In the genomic region with DNA sequence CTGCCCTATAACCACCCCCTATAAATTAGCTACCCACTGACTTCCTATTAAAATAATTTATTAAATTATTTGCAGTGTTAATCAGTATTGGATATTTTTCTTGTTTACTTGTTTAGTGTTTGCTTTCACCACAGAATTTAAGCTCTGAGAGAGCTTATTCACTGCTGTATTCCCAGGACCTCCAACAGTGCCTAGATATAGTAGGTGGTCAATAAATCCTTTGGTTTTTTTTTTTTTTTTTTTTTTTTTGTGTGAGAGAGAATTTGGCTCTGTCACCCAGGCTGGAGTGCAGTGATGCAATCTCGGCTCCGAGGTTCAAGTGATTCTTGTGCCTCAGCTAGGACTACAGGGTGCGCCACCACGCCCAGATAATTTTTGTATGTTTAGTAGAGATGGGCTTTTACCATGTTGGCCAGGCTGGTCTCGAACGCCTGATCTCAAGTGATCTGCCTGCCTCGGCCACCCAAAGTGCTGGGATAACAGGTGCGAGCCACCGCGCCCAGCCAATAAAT, we compare ENCODE assay signal across 17 cellular contexts. TPM values are rescaled to one million over a fixed set of nuclear protein-coding genes. Genes with fewer than 3 reads are reported as not detected.
A peak's percentile ranks its signal among the peaks of the same experiment; 100 is the strongest.
DNase-seq lines count a peak whose midpoint lies in the region; ATAC-seq and TF ChIP-seq lines count a peak whose summit lies in the region.
"Had no signal": no experiment of that assay in that cellular context is flagged by ENCODE, and none has a peak within 500 bp of the region (broad histone marks: within the 10 kb centered on the region; RNA-seq: fewer than 3 reads in every experiment).

No MANE protein-coding gene starts in this region.

- H3K27ac Mint-ChIP-seq in activated CD8-positive, alpha-beta T cell treated with anti-CD3 and anti-CD28 coated beads for 36 hours = no peak overlapping the region
- H3K27ac Mint-ChIP-seq in activated CD8-positive, alpha-beta T cell treated with anti-CD3 and anti-CD28 coated beads, Interleukin-2, amount 10 ng/mL, durations not matched to agents 7 days and 5 days = no peak overlapping the region
- H3K27ac Mint-ChIP-seq in activated CD4-positive, alpha-beta T cell treated with anti-CD3 and anti-CD28 coated beads, Interleukin-2, amount 10 ng/mL, durations not matched to agents 7 days and 5 days = no peak overlapping the region
- H3K27ac Mint-ChIP-seq: activated naive CD8-positive, alpha-beta T cell treated with anti-CD3 and anti-CD28 coated beads, Interleukin-2, amount 10 ng/mL, durations not matched to agents 7 days and 5 days had no signal

- H3K4me1 ChIP-seq in HCT116 (ENCODE audit: control insufficient read depth in 1 of 2, insufficient read depth in 2 of 2, low read length in 2 of 2) (peaks cover 8 to 35% of the 10 kb centered on the region in 2 experiments), endocrine pancreas (ENCODE audit: control insufficient read depth, insufficient read depth, low read length) (peaks cover 12% of the 10 kb centered on the region), psoas muscle (peaks cover 36% of the 10 kb centered on the region)

- peaks cover 2% of the 10 kb centered on the region for H3K27me3 Mint-ChIP-seq in activated CD8-positive, alpha-beta T cell treated with anti-CD3 and anti-CD28 coated beads for 36 hours
- H3K27me3 Mint-ChIP-seq in activated CD8-positive, alpha-beta T cell treated with anti-CD3 and anti-CD28 coated beads, Interleukin-2, amount 10 ng/mL, durations not matched to agents 7 days and 5 days (ENCODE audit: low read depth) = peaks cover 16% of the 10 kb centered on the region
- peaks cover 13% of the 10 kb centered on the region for H3K27me3 Mint-ChIP-seq in activated CD4-positive, alpha-beta T cell treated with anti-CD3 and anti-CD28 coated beads, Interleukin-2, amount 10 ng/mL, durations not matched to agents 7 days and 5 days
- H3K27me3 Mint-ChIP-seq: stimulated activated memory B cell treated with anti-CD40 and anti-IgM and Interleukin-4, amounts not matched to agents 10 μg/mL and 1 μg/mL and 100 μg/mL, for 72 hours had no signal

- no peaks in the 10 kb centered on the region for H3K9me2 ChIP-seq in HCT116 (ENCODE audit: insufficient read depth)

- no peak overlapping the region for H2AFZ ChIP-seq in HCT116 (ENCODE audit: low read depth, low read length, poor library complexity, severe bottlenecking)

- POLR2A ChIA-PET in activated CD8-positive, alpha-beta T cell treated with anti-CD3 and anti-CD28 coated beads for 36 hours (lab: Charles Lee) = no interaction called here
- POLR2A ChIA-PET in activated CD8-positive, alpha-beta T cell treated with anti-CD3 and anti-CD28 coated beads, Interleukin-2, amount 10 ng/mL, durations not matched to agents 7 days and 5 days (lab: Charles Lee) = no interaction called here
- POLR2A ChIA-PET in HCT116 (lab: Charles Lee) = no interaction called here
- POLR2A ChIA-PET in activated CD4-positive, alpha-beta T cell treated with anti-CD3 and anti-CD28 coated beads, Interleukin-2, amount 10 ng/mL, durations not matched to agents 7 days and 5 days (lab: Charles Lee) = no interaction called here

- H3K36me3 Mint-ChIP-seq in activated CD8-positive, alpha-beta T cell treated with anti-CD3 and anti-CD28 coated beads for 36 hours (ENCODE audit: low read depth) = no peaks in the 10 kb centered on the region
- peaks cover 3% of the 10 kb centered on the region for H3K36me3 Mint-ChIP-seq in activated CD8-positive, alpha-beta T cell treated with anti-CD3 and anti-CD28 coated beads, Interleukin-2, amount 10 ng/mL, durations not matched to agents 7 days and 5 days (ENCODE audit: low read depth)
- H3K36me3 Mint-ChIP-seq in activated CD4-positive, alpha-beta T cell treated with anti-CD3 and anti-CD28 coated beads, Interleukin-2, amount 10 ng/mL, durations not matched to agents 7 days and 5 days (ENCODE audit: low read depth) = peaks cover 3% of the 10 kb centered on the region

- H3K4me2 ChIP-seq in HCT116 (ENCODE audit: low read length) = no peak overlapping the region

- RAD21 ChIA-PET in HCT116 (lab: Charles Lee; ENCODE audit: low non-redundant PET in 1 of 2, low total read pairs in 2 of 2, uncharacterized antibody in 2 of 2, unreplicated experiment in 2 of 2) = no interaction called here

- BruUV-seq in HCT116 (replicated peaks; lab: Mats Ljungman, UMichigan) = no TSS peak

- TF ChIP-seq POLR2A in HCT116 (IDR thresholded peaks at IDR 0.05; ENCODE audit: borderline replicate concordance, extremely low read depth, insufficient read depth, insufficient read length) = no peak

- peaks cover 34% of the 10 kb centered on the region for H3K79me2 ChIP-seq in HCT116 (ENCODE audit: insufficient read depth, low read length)

- peak overlapping the region; percentile 98 for H3K4me3 Mint-ChIP-seq in activated CD8-positive, alpha-beta T cell treated with anti-CD3 and anti-CD28 coated beads for 36 hours
- no peak overlapping the region for H3K4me3 Mint-ChIP-seq in activated CD8-positive, alpha-beta T cell treated with anti-CD3 and anti-CD28 coated beads, Interleukin-2, amount 10 ng/mL, durations not matched to agents 7 days and 5 days
- no peak overlapping the region for H3K4me3 Mint-ChIP-seq in activated CD4-positive, alpha-beta T cell treated with anti-CD3 and anti-CD28 coated beads, Interleukin-2, amount 10 ng/mL, durations not matched to agents 7 days and 5 days

- no peaks in the 10 kb centered on the region for H3K9me3 Mint-ChIP-seq in activated CD8-positive, alpha-beta T cell treated with anti-CD3 and anti-CD28 coated beads for 36 hours
- H3K9me3 Mint-ChIP-seq in activated CD8-positive, alpha-beta T cell treated with anti-CD3 and anti-CD28 coated beads, Interleukin-2, amount 10 ng/mL, durations not matched to agents 7 days and 5 days (ENCODE audit: insufficient read depth) = no peaks in the 10 kb centered on the region
- no peaks in the 10 kb centered on the region for H3K9me3 Mint-ChIP-seq in activated CD4-positive, alpha-beta T cell treated with anti-CD3 and anti-CD28 coated beads, Interleukin-2, amount 10 ng/mL, durations not matched to agents 7 days and 5 days
- H3K9me3 Mint-ChIP-seq: activated naive CD8-positive, alpha-beta T cell treated with anti-CD3 and anti-CD28 coated beads, Interleukin-2, amount 10 ng/mL, durations not matched to agents 7 days and 5 days; stimulated activated memory B cell treated with anti-CD40 and anti-IgM and Interleukin-4, amounts not matched to agents 10 μg/mL and 1 μg/mL and 100 μg/mL, for 72 hours had no signal

- H3K4me3 ChIP-seq in HCT116 (replicated peaks in 1 of 2; ENCODE audit: low read depth in 1 of 2, low read length in 2 of 2) (no peak overlapping the region), endocrine pancreas (ENCODE audit: control insufficient read depth, insufficient read depth, low read length) (peak overlapping the region; percentile 83), psoas muscle (no peak overlapping the region)

- CTCF ChIA-PET in activated CD8-positive, alpha-beta T cell treated with anti-CD3 and anti-CD28 coated beads for 36 hours (lab: Charles Lee) = interaction anchor here (0.9 kb wide), 1 partner anchor 153 kb away, joined by 3 read pairs; no protein-coding TSS in a partner anchor
- CTCF ChIA-PET in activated CD8-positive, alpha-beta T cell treated with anti-CD3 and anti-CD28 coated beads, Interleukin-2, amount 10 ng/mL, durations not matched to agents 7 days and 5 days (lab: Charles Lee) = no interaction called here
- CTCF ChIA-PET in HCT116 (lab: Charles Lee) = no interaction called here
- CTCF ChIA-PET in activated CD4-positive, alpha-beta T cell treated with anti-CD3 and anti-CD28 coated beads, Interleukin-2, amount 10 ng/mL, durations not matched to agents 7 days and 5 days (lab: Charles Lee) = interaction anchor here (0.6 to 0.7 kb wide), 3 partner anchors 109 to 788 kb away, joined by 4 to 5 read pairs (median 4); no protein-coding TSS in a partner anchor

- H3K27ac ChIP-seq in HCT116 (ENCODE audit: low read depth, low read length) (no peak overlapping the region), psoas muscle (peak overlapping the region; percentile 97)
- H3K27ac ChIP-seq: lower lobe of right lung, upper lobe of right lung had no signal

- peaks cover 18% of the 10 kb centered on the region for H3K4me1 Mint-ChIP-seq in activated CD8-positive, alpha-beta T cell treated with anti-CD3 and anti-CD28 coated beads for 36 hours (ENCODE audit: low read depth)
- H3K4me1 Mint-ChIP-seq in activated CD8-positive, alpha-beta T cell treated with anti-CD3 and anti-CD28 coated beads, Interleukin-2, amount 10 ng/mL, durations not matched to agents 7 days and 5 days (ENCODE audit: low read depth) = peaks cover 26% of the 10 kb centered on the region
- H3K4me1 Mint-ChIP-seq in activated CD4-positive, alpha-beta T cell treated with anti-CD3 and anti-CD28 coated beads, Interleukin-2, amount 10 ng/mL, durations not matched to agents 7 days and 5 days = peaks cover 20% of the 10 kb centered on the region

- TF ChIP-seq RAD21 in HCT116 (IDR thresholded peaks at IDR 0.05; ENCODE audit: low read depth) = no peak

- H4K20me1 ChIP-seq in HCT116 (ENCODE audit: insufficient read depth) = no peaks in the 10 kb centered on the region

- intact Hi-C loops in activated CD8-positive, alpha-beta T cell treated with anti-CD3 and anti-CD28 coated beads for 36 hours (cut with micrococcal nuclease) = no loop called here
- intact Hi-C loops in HCT116 (cut with micrococcal nuclease) (loop anchor here (2.0 kb wide), 1 partner anchor 47 kb away; no protein-coding TSS in a partner anchor), psoas muscle (cut with DNase I) (loop anchor here in 1 of 2 donors (5.0 kb wide), 4 partner anchors 46 to 121 kb away; partner anchors contain the start of gene EPS15)

- H3K9ac ChIP-seq in HCT116 (ENCODE audit: low read length) (0 out of 2 replicates have a peak overlapping the region, but pooled peaks have one; percentile 7), endocrine pancreas (ENCODE audit: control insufficient read depth, insufficient read depth, low read length) (no peak overlapping the region)

- no peak for DNase-seq in activated CD8-positive, alpha-beta T cell treated with anti-CD3 and anti-CD28 coated beads for 36 hours
- DNase-seq in activated CD8-positive, alpha-beta T cell treated with anti-CD3 and anti-CD28 coated beads, Interleukin-2, amount 10 ng/mL, durations not matched to agents 7 days and 5 days = no peak
- DNase-seq in HCT116 (ENCODE audit: low read depth, low spot score) = no peak
- no peak for DNase-seq in psoas muscle
- no peak for DNase-seq in amygdala (lab: John Stamatoyannopoulos, UW)
- no peak for DNase-seq in activated CD4-positive, alpha-beta T cell treated with anti-CD3 and anti-CD28 coated beads, Interleukin-2, amount 10 ng/mL, durations not matched to agents 7 days and 5 days
- no peak for DNase-seq in Ammon's horn (ENCODE audit: low spot score)
- DNase-seq: activated naive CD8-positive, alpha-beta T cell treated with anti-CD3 and anti-CD28 coated beads, Interleukin-2, amount 10 ng/mL, durations not matched to agents 7 days and 5 days; lower lobe of right lung; NCI-H1694 treated with DMSO at 0.1 percent for 48 hours; NCI-H345; SHP77 treated with DMSO at 0.1 percent for 48 hours; upper lobe of right lung had no signal

- 77 to 84% (median 80%) methylated on average over 10 of the region's 10 CpGs for WGBS in psoas muscle, 3 donors

- H3K36me3 ChIP-seq in HCT116 (ENCODE audit: control insufficient read depth in 1 of 2, insufficient read depth in 2 of 2, low read length in 2 of 2) (no peaks in the 10 kb centered on the region), endocrine pancreas (ENCODE audit: control insufficient read depth, insufficient read depth, low read length) (no peaks in the 10 kb centered on the region), psoas muscle (ENCODE audit: insufficient read depth in 1 of 2, low read depth in 1 of 2) (no peaks in the 10 kb centered on the region)
- H3K36me3 ChIP-seq: esophagus muscularis mucosa, lower lobe of right lung, upper lobe of right lung had no signal

- no peak for TF ChIP-seq CTCF in activated CD8-positive, alpha-beta T cell treated with anti-CD3 and anti-CD28 coated beads for 36 hours (IDR thresholded peaks at IDR 0.05)
- TF ChIP-seq CTCF in HCT116 (IDR thresholded peaks at IDR 0.05 in 2 of 3, conservative IDR thresholded peaks at IDR 0.05 in 1 of 3; ENCODE audit: borderline replicate concordance in 1 of 3, insufficient read depth in 1 of 3, low read depth in 2 of 3, low read length in 2 of 3) (no peak), psoas muscle (IDR thresholded peaks at IDR 0.05) (no peak)

- H3K27me3 ChIP-seq in HCT116 (ENCODE audit: insufficient read depth, low read length) = no peaks in the 10 kb centered on the region
- no peaks in the 10 kb centered on the region for H3K27me3 ChIP-seq in endocrine pancreas (ENCODE audit: control insufficient read depth, insufficient read depth, low read length)
- no peaks in the 10 kb centered on the region for H3K27me3 ChIP-seq in psoas muscle (ENCODE audit: insufficient read depth in 3 of 3, low read length in 2 of 3)
- H3K27me3 ChIP-seq: esophagus muscularis mucosa, upper lobe of right lung had no signal

- ATAC-seq in activated CD8-positive, alpha-beta T cell treated with anti-CD3 and anti-CD28 coated beads for 36 hours = no peak
- ATAC-seq in activated CD8-positive, alpha-beta T cell treated with anti-CD3 and anti-CD28 coated beads, Interleukin-2, amount 10 ng/mL, durations not matched to agents 7 days and 5 days = no peak
- ATAC-seq in HCT116 = no peak
- no peak for ATAC-seq in psoas muscle
- ATAC-seq: A549; lower lobe of right lung; stimulated activated memory B cell treated with anti-CD40 and anti-IgM and Interleukin-4, amounts not matched to agents 10 μg/mL and 1 μg/mL and 100 μg/mL, for 72 hours; upper lobe of right lung had no signal

- H3K9me3 ChIP-seq in HCT116 (ENCODE audit: control insufficient read depth in 1 of 2, insufficient read depth in 1 of 2, low read depth in 1 of 2, low read length in 2 of 2) = no peaks in the 10 kb centered on the region
- H3K9me3 ChIP-seq in endocrine pancreas (ENCODE audit: control insufficient read depth, low read length) = no peaks in the 10 kb centered on the region
- no peaks in the 10 kb centered on the region for H3K9me3 ChIP-seq in psoas muscle
- H3K9me3 ChIP-seq: A549, esophagus muscularis mucosa, lower lobe of right lung, upper lobe of right lung had no signal

RNA-seq across cellular contexts. Expression of gene OSBPL9, which starts 1.1 kb away (rescaled TPM):
- 10 to 100 TPM; 51.1 to 56.1 TPM for total RNA-seq in activated CD8-positive, alpha-beta T cell treated with anti-CD3 and anti-CD28 coated beads for 36 hours
- total RNA-seq in activated CD8-positive, alpha-beta T cell treated with anti-CD3 and anti-CD28 coated beads, Interleukin-2, amount 10 ng/mL, durations not matched to agents 7 days and 5 days = 10 to 100 TPM; 43.3 to 45.8 TPM
- 52.6 TPM for total RNA-seq in HCT116 (2021; ENCODE audit: unreplicated experiment)
- 31.7 and 37.0 TPM in 2 replicates for polyA plus RNA-seq in HCT116 (2012)
- total RNA-seq in psoas muscle = 100 to 1,000 TPM in 1 of 4 donors, 10 to 100 TPM in 3; 32.5 to 141 (median 52.0) TPM
- 10 to 100 TPM; 15.6 to 84.8 (median 60.6) TPM for polyA plus RNA-seq in psoas muscle
- total RNA-seq in activated CD4-positive, alpha-beta T cell treated with anti-CD3 and anti-CD28 coated beads, Interleukin-2, amount 10 ng/mL, durations not matched to agents 7 days and 5 days = 10 to 100 TPM; 44.0 to 46.7 TPM

Comparison
In these comparisons a context has a peak if more than half of its experiments do, and no peak if none do; other contexts are left out.
1. CTCF ChIA-PET loops: an anchor here in activated CD8-positive, alpha-beta T cell treated with anti-CD3 and anti-CD28 coated beads for 36 hours (0.9 kb wide) and activated CD4-positive, alpha-beta T cell treated with anti-CD3 and anti-CD28 coated beads, Interleukin-2, amount 10 ng/mL, durations not matched to agents 7 days and 5 days (0.6 to 0.7 kb wide); none called in activated CD8-positive, alpha-beta T cell treated with anti-CD3 and anti-CD28 coated beads, Interleukin-2, amount 10 ng/mL, durations not matched to agents 7 days and 5 days and HCT116.